ENCODE assay signal across 1 cellular context in the genomic region with DNA sequence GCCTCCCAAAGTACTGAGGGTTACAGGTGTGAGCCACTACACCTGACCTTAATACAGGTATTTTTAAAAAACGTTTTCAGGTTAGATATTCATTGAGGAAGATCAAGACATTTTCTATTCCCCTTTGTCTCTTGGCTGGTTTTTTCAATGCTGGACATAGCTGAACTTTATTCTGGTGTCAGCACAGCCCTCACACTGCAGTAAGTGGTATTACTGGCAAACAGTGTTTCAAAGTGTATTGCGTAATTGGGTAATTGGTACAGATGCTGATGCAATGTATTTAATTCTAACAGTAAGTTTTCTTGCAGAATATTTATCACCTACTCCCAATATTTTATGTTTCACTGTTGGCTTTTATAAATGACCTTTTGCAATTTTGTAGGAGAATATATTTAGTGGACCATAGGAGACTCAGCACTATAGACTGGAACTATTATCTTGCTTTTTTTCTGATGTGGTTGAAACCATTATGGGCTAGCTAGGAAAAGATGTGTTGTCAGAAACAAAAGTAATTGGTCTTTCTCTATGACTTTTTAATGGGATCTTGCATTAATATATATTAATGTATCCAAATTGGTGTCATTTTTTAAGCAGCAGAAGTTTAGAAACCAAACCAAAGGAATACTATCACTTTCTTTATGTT.
TF ChIP-seq lines count a peak whose summit lies in the region.

No MANE protein-coding gene starts in this region.

TF ChIP-seq in HepG2, 621 proteins besides CTCF, POLR2A, EP300 and RAD21 (continued from another document and continues in another):
- TF ChIP-seq, protein P1, sequence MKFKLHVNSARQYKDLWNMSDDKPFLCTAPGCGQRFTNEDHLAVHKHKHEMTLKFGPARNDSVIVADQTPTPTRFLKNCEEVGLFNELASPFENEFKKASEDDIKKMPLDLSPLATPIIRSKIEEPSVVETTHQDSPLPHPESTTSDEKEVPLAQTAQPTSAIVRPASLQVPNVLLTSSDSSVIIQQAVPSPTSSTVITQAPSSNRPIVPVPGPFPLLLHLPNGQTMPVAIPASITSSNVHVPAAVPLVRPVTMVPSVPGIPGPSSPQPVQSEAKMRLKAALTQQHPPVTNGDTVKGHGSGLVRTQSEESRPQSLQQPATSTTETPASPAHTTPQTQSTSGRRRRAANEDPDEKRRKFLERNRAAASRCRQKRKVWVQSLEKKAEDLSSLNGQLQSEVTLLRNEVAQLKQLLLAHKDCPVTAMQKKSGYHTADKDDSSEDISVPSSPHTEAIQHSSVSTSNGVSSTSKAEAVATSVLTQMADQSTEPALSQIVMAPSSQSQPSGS (CRISPR knock-in tag; IDR thresholded peaks at IDR 0.05): 0 out of 2 replicates have a peak, but pooled peaks have one; percentile 57
- TF ChIP-seq, protein P2, sequence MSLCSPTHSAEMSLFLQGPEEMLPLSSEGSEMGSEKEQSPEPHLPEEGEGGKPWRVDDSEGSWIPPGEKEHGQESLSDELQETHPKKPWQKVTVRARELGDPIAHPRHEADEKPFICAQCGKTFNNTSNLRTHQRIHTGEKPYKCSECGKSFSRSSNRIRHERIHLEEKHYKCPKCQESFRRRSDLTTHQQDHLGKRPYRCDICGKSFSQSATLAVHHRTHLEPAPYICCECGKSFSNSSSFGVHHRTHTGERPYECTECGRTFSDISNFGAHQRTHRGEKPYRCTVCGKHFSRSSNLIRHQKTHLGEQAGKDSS (CRISPR knock-in tag; IDR thresholded peaks at IDR 0.05; ENCODE audit: borderline replicate concordance, low read depth): no peak
- TF ChIP-seq DR1 (CRISPR knock-in tag; IDR thresholded peaks at IDR 0.05) (no peak), SMC3 (IDR thresholded peaks at IDR 0.05; ENCODE audit: low read length) (peak; percentile 66), ZNF792 (CRISPR knock-in tag; IDR thresholded peaks at IDR 0.05) (peak; percentile 65; the same call in 1 of the 2 replicates), KLF15 (CRISPR knock-in tag; IDR thresholded peaks at IDR 0.05; ENCODE audit: borderline replicate concordance) (no peak), DMAP1 (CRISPR knock-in tag; IDR thresholded peaks at IDR 0.05) (no peak), HOXA3 (CRISPR knock-in tag; IDR thresholded peaks at IDR 0.05) (no peak), MIXL1 (CRISPR knock-in tag; IDR thresholded peaks at IDR 0.05) (peak; percentile 96), THAP11 (CRISPR knock-in tag; IDR thresholded peaks at IDR 0.05) (peak; percentile 66), NR2F6 (IDR thresholded peaks at IDR 0.05) (no peak), NR2F6 (CRISPR knock-in tag; IDR thresholded peaks at IDR 0.05) (peak; percentile 48; the same call in 1 of the 2 replicates), MYNN (CRISPR knock-in tag; IDR thresholded peaks at IDR 0.05; ENCODE audit: low read depth) (no peak), MAFK (conservative IDR thresholded peaks at IDR 0.05 in 1 of 2, IDR thresholded peaks at IDR 0.05 in 1 of 2; ENCODE audit: low read length in 2 of 2) (peak; percentile 27 to 29; a peak in 1 of 4 replicates), STAG1 (CRISPR knock-in tag; IDR thresholded peaks at IDR 0.05) (peak; percentile 57), SNRNP70 (IDR thresholded peaks at IDR 0.05; ENCODE audit: low read depth, low read length) (no peak), RCOR2 (CRISPR knock-in tag; IDR thresholded peaks at IDR 0.05) (0 out of 2 replicates have a peak, but pooled peaks have one; percentile 32), ZSCAN9 (CRISPR knock-in tag; IDR thresholded peaks at IDR 0.05; ENCODE audit: borderline replicate concordance) (0 out of 2 replicates have a peak, but pooled peaks have one; percentile 40), FOXJ3 (CRISPR knock-in tag; IDR thresholded peaks at IDR 0.05; ENCODE audit: borderline replicate concordance) (peak; percentile 46; the same call in 1 of the 2 replicates), ZNF782 (CRISPR knock-in tag; IDR thresholded peaks at IDR 0.05; ENCODE audit: borderline replicate concordance) (no peak), PHF21A (CRISPR knock-in tag; IDR thresholded peaks at IDR 0.05) (peak; percentile 29; the same call in 1 of the 2 replicates), FOXA3 (CRISPR knock-in tag; IDR thresholded peaks at IDR 0.05) (peak; percentile 75), CEBPB (IDR thresholded peaks at IDR 0.05; ENCODE audit: borderline replicate concordance, low read depth, low read length) (peak; percentile 100), ZNF143 (CRISPR knock-in tag; IDR thresholded peaks at IDR 0.05) (no peak), MBD4 (IDR thresholded peaks at IDR 0.05; ENCODE audit: borderline replicate concordance, low read length) (no peak; the same call in 1 of the 2 replicates), ZNF317 (CRISPR knock-in tag; IDR thresholded peaks at IDR 0.05) (0 out of 2 replicates have a peak, but pooled peaks have one; percentile 42), ZNF720 (CRISPR knock-in tag; IDR thresholded peaks at IDR 0.05) (no peak)
- TF ChIP-seq, protein P3, sequence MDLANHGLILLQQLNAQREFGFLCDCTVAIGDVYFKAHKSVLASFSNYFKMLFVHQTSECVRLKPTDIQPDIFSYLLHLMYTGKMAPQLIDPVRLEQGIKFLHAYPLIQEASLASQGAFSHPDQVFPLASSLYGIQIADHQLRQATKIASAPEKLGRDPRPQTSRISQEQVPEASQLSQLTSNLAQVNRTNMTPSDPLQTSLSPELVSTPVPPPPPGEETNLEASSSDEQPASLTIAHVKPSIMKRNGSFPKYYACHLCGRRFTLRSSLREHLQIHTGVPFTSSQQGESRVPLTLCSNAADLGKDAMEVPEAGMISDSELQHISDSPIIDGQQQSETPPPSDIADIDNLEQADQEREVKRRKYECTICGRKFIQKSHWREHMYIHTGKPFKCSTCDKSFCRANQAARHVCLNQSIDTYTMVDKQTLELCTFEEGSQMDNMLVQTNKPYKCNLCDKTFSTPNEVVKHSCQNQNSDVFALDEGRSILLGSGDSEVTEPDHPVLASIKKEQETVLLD (CRISPR knock-in tag; IDR thresholded peaks at IDR 0.05; ENCODE audit: low read depth): no peak
- TF ChIP-seq, protein P4, sequence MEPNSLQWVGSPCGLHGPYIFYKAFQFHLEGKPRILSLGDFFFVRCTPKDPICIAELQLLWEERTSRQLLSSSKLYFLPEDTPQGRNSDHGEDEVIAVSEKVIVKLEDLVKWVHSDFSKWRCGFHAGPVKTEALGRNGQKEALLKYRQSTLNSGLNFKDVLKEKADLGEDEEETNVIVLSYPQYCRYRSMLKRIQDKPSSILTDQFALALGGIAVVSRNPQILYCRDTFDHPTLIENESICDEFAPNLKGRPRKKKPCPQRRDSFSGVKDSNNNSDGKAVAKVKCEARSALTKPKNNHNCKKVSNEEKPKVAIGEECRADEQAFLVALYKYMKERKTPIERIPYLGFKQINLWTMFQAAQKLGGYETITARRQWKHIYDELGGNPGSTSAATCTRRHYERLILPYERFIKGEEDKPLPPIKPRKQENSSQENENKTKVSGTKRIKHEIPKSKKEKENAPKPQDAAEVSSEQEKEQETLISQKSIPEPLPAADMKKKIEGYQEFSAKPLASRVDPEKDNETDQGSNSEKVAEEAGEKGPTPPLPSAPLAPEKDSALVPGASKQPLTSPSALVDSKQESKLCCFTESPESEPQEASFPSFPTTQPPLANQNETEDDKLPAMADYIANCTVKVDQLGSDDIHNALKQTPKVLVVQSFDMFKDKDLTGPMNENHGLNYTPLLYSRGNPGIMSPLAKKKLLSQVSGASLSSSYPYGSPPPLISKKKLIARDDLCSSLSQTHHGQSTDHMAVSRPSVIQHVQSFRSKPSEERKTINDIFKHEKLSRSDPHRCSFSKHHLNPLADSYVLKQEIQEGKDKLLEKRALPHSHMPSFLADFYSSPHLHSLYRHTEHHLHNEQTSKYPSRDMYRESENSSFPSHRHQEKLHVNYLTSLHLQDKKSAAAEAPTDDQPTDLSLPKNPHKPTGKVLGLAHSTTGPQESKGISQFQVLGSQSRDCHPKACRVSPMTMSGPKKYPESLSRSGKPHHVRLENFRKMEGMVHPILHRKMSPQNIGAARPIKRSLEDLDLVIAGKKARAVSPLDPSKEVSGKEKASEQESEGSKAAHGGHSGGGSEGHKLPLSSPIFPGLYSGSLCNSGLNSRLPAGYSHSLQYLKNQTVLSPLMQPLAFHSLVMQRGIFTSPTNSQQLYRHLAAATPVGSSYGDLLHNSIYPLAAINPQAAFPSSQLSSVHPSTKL (CRISPR knock-in tag; IDR thresholded peaks at IDR 0.05): peak; percentile 80
- TF ChIP-seq, protein P5, sequence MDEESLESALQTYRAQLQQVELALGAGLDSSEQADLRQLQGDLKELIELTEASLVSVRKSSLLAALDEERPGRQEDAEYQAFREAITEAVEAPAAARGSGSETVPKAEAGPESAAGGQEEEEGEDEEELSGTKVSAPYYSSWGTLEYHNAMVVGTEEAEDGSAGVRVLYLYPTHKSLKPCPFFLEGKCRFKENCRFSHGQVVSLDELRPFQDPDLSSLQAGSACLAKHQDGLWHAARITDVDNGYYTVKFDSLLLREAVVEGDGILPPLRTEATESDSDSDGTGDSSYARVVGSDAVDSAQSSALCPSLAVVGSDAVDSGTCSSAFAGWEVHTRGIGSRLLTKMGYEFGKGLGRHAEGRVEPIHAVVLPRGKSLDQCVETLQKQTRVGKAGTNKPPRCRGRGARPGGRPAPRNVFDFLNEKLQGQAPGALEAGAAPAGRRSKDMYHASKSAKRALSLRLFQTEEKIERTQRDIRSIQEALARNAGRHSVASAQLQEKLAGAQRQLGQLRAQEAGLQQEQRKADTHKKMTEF (CRISPR knock-in tag; IDR thresholded peaks at IDR 0.05): peak; percentile 48; the same call in 1 of the 2 replicates
- TF ChIP-seq, protein P6, sequence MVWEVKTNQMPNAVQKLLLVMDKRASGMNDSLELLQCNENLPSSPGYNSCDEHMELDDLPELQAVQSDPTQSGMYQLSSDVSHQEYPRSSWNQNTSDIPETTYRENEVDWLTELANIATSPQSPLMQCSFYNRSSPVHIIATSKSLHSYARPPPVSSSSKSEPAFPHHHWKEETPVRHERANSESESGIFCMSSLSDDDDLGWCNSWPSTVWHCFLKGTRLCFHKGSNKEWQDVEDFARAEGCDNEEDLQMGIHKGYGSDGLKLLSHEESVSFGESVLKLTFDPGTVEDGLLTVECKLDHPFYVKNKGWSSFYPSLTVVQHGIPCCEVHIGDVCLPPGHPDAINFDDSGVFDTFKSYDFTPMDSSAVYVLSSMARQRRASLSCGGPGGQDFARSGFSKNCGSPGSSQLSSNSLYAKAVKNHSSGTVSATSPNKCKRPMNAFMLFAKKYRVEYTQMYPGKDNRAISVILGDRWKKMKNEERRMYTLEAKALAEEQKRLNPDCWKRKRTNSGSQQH (CRISPR knock-in tag; IDR thresholded peaks at IDR 0.05; ENCODE audit: low read depth): no peak
- TF ChIP-seq, protein P7, sequence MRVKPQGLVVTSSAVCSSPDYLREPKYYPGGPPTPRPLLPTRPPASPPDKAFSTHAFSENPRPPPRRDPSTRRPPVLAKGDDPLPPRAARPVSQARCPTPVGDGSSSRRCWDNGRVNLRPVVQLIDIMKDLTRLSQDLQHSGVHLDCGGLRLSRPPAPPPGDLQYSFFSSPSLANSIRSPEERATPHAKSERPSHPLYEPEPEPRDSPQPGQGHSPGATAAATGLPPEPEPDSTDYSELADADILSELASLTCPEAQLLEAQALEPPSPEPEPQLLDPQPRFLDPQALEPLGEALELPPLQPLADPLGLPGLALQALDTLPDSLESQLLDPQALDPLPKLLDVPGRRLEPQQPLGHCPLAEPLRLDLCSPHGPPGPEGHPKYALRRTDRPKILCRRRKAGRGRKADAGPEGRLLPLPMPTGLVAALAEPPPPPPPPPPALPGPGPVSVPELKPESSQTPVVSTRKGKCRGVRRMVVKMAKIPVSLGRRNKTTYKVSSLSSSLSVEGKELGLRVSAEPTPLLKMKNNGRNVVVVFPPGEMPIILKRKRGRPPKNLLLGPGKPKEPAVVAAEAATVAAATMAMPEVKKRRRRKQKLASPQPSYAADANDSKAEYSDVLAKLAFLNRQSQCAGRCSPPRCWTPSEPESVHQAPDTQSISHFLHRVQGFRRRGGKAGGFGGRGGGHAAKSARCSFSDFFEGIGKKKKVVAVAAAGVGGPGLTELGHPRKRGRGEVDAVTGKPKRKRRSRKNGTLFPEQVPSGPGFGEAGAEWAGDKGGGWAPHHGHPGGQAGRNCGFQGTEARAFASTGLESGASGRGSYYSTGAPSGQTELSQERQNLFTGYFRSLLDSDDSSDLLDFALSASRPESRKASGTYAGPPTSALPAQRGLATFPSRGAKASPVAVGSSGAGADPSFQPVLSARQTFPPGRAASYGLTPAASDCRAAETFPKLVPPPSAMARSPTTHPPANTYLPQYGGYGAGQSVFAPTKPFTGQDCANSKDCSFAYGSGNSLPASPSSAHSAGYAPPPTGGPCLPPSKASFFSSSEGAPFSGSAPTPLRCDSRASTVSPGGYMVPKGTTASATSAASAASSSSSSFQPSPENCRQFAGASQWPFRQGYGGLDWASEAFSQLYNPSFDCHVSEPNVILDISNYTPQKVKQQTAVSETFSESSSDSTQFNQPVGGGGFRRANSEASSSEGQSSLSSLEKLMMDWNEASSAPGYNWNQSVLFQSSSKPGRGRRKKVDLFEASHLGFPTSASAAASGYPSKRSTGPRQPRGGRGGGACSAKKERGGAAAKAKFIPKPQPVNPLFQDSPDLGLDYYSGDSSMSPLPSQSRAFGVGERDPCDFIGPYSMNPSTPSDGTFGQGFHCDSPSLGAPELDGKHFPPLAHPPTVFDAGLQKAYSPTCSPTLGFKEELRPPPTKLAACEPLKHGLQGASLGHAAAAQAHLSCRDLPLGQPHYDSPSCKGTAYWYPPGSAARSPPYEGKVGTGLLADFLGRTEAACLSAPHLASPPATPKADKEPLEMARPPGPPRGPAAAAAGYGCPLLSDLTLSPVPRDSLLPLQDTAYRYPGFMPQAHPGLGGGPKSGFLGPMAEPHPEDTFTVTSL (CRISPR knock-in tag; IDR thresholded peaks at IDR 0.05; ENCODE audit: borderline replicate concordance): peak; percentile 38; the same call in 1 of the 2 replicates
- TF ChIP-seq, protein P8, sequence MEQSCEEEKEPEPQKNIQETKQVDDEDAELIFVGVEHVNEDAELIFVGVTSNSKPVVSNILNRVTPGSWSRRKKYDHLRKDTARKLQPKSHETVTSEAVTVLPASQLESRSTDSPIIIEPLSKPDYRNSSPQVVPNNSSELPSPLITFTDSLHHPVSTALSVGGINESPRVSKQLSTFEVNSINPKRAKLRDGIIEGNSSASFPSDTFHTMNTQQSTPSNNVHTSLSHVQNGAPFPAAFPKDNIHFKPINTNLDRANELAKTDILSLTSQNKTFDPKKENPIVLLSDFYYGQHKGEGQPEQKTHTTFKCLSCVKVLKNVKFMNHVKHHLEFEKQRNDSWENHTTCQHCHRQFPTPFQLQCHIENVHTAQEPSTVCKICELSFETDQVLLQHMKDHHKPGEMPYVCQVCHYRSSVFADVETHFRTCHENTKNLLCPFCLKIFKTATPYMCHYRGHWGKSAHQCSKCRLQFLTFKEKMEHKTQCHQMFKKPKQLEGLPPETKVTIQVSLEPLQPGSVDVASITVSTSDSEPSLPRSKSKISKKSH (CRISPR knock-in tag; IDR thresholded peaks at IDR 0.05; ENCODE audit: borderline replicate concordance): no peak
- TF ChIP-seq, protein P9, sequence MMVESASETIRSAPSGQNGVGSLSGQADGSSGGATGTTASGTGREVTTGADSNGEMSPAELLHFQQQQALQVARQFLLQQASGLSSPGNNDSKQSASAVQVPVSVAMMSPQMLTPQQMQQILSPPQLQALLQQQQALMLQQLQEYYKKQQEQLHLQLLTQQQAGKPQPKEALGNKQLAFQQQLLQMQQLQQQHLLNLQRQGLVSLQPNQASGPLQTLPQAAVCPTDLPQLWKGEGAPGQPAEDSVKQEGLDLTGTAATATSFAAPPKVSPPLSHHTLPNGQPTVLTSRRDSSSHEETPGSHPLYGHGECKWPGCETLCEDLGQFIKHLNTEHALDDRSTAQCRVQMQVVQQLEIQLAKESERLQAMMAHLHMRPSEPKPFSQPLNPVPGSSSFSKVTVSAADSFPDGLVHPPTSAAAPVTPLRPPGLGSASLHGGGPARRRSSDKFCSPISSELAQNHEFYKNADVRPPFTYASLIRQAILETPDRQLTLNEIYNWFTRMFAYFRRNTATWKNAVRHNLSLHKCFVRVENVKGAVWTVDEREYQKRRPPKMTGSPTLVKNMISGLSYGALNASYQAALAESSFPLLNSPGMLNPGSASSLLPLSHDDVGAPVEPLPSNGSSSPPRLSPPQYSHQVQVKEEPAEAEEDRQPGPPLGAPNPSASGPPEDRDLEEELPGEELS (CRISPR knock-in tag; IDR thresholded peaks at IDR 0.05): 0 out of 2 replicates have a peak, but pooled peaks have one; percentile 15
